Comparison of ENCODE assay signal across 16 cellular contexts in genomic region chr7:114660007-114660406, GRCh38.
DNase-seq lines count a peak whose midpoint lies in the region; ATAC-seq and TF ChIP-seq lines count a peak whose summit lies in the region.
"Had no signal": no experiment of that assay in that cellular context is flagged by ENCODE, and none has a peak within 500 bp of the region (broad histone marks: within the 10 kb centered on the region; RNA-seq: fewer than 3 reads in every experiment).

No MANE protein-coding gene starts in this region.

- peak overlapping the region; percentile 25 to 58 (median 45) for H3K27ac ChIP-seq in gastroesophageal sphincter
- H3K27ac ChIP-seq in upper lobe of left lung = no peak overlapping the region
- H3K27ac ChIP-seq: colonic mucosa had no signal

- no peaks in the 10 kb centered on the region for H3K27me3 Mint-ChIP-seq in activated CD4-positive, alpha-beta T cell treated with anti-CD3 and anti-CD28 coated beads, Interleukin-2, amount 10 ng/mL, durations not matched to agents 7 days and 5 days
- H3K27me3 Mint-ChIP-seq in chondrocyte (ENCODE audit: low read depth) = no peaks in the 10 kb centered on the region
- H3K27me3 Mint-ChIP-seq: activated CD8-positive, alpha-beta T cell treated with anti-CD3 and anti-CD28 coated beads for 36 hours had no signal

- H3K4me1 ChIP-seq in gastroesophageal sphincter (peaks cover 3 to 86% (median 17%) of the 10 kb centered on the region in 3 donors), upper lobe of left lung (no peaks in the 10 kb centered on the region)
- H3K4me1 ChIP-seq: colonic mucosa had no signal

- TF ChIP-seq CTCF in gastroesophageal sphincter (IDR thresholded peaks at IDR 0.05) = no peak
- no peak for TF ChIP-seq CTCF in upper lobe of left lung (IDR thresholded peaks at IDR 0.05)
- no peak for TF ChIP-seq CTCF in chondrocyte (IDR thresholded peaks at IDR 0.05)

- H3K27me3 ChIP-seq in gastroesophageal sphincter = no peaks in the 10 kb centered on the region
- H3K27me3 ChIP-seq in upper lobe of left lung = no peaks in the 10 kb centered on the region
- H3K27me3 ChIP-seq: colonic mucosa had no signal

- H3K4me3 ChIP-seq in gastroesophageal sphincter (no peak overlapping the region), upper lobe of left lung (no peak overlapping the region)
- H3K4me3 ChIP-seq: colonic mucosa had no signal

- no peak overlapping the region for H3K27ac Mint-ChIP-seq in activated CD4-positive, alpha-beta T cell treated with anti-CD3 and anti-CD28 coated beads, Interleukin-2, amount 10 ng/mL, durations not matched to agents 7 days and 5 days
- H3K27ac Mint-ChIP-seq in chondrocyte (ENCODE audit: unreplicated experiment) = no peak overlapping the region
- H3K27ac Mint-ChIP-seq: activated CD8-positive, alpha-beta T cell treated with anti-CD3 and anti-CD28 coated beads for 36 hours; activated T-helper 17 cell treated with anti-CD3 and anti-CD28 coated beads, Interleukin-2, amount 50 U/mL, for 72 hours had no signal

- no peaks in the 10 kb centered on the region for H3K36me3 Mint-ChIP-seq in activated CD4-positive, alpha-beta T cell treated with anti-CD3 and anti-CD28 coated beads, Interleukin-2, amount 10 ng/mL, durations not matched to agents 7 days and 5 days (ENCODE audit: low read depth)
- H3K36me3 Mint-ChIP-seq in chondrocyte (ENCODE audit: low read depth) = no peaks in the 10 kb centered on the region

- CTCF ChIA-PET in activated CD4-positive, alpha-beta T cell treated with anti-CD3 and anti-CD28 coated beads, Interleukin-2, amount 10 ng/mL, durations not matched to agents 7 days and 5 days (lab: Charles Lee) = no interaction called here

- H3K4me3 Mint-ChIP-seq in activated CD4-positive, alpha-beta T cell treated with anti-CD3 and anti-CD28 coated beads, Interleukin-2, amount 10 ng/mL, durations not matched to agents 7 days and 5 days = no peak overlapping the region
- no peak overlapping the region for H3K4me3 Mint-ChIP-seq in chondrocyte (ENCODE audit: unreplicated experiment)
- H3K4me3 Mint-ChIP-seq: activated CD8-positive, alpha-beta T cell treated with anti-CD3 and anti-CD28 coated beads for 36 hours; activated T-helper 17 cell treated with anti-CD3 and anti-CD28 coated beads, Interleukin-2, amount 50 U/mL, for 72 hours had no signal

- DNase-seq in DMS153 (lab: John Stamatoyannopoulos, UW) (peak; percentile 71), NCI-H1417 (lab: John Stamatoyannopoulos, UW) (peak; percentile 84 to 99 (median 97)), NCI-H748 (lab: John Stamatoyannopoulos, UW; ENCODE audit: unreplicated experiment) (peak; percentile 95), upper lobe of left lung (no peak), chondrocyte (ENCODE audit: low spot score) (no peak)
- no peak for DNase-seq in activated CD4-positive, alpha-beta T cell treated with anti-CD3 and anti-CD28 coated beads, Interleukin-2, amount 10 ng/mL, durations not matched to agents 7 days and 5 days
- no peak for DNase-seq in stimulated activated CD4-positive, alpha-beta T cell treated with anti-CD3 and anti-CD28 coated beads, Interleukin-4, amount 100 ng/mL, for 1 hour
- DNase-seq: activated CD8-positive, alpha-beta T cell treated with anti-CD3 and anti-CD28 coated beads for 36 hours; amniotic stem cell; colonic mucosa; GOT3; head of caudate nucleus; stimulated activated naive CD4-positive, alpha-beta T cell had no signal

- H3K9me3 Mint-ChIP-seq in activated CD4-positive, alpha-beta T cell treated with anti-CD3 and anti-CD28 coated beads, Interleukin-2, amount 10 ng/mL, durations not matched to agents 7 days and 5 days = no peaks in the 10 kb centered on the region
- no peaks in the 10 kb centered on the region for H3K9me3 Mint-ChIP-seq in chondrocyte (ENCODE audit: low read depth)
- H3K9me3 Mint-ChIP-seq: activated CD8-positive, alpha-beta T cell treated with anti-CD3 and anti-CD28 coated beads for 36 hours; activated T-helper 17 cell treated with anti-CD3 and anti-CD28 coated beads, Interleukin-2, amount 50 U/mL, for 72 hours had no signal

- no peaks in the 10 kb centered on the region for H3K4me1 Mint-ChIP-seq in activated CD4-positive, alpha-beta T cell treated with anti-CD3 and anti-CD28 coated beads, Interleukin-2, amount 10 ng/mL, durations not matched to agents 7 days and 5 days
- peaks cover 14% of the 10 kb centered on the region for H3K4me1 Mint-ChIP-seq in chondrocyte (ENCODE audit: low read depth)

- POLR2A ChIA-PET in activated CD4-positive, alpha-beta T cell treated with anti-CD3 and anti-CD28 coated beads, Interleukin-2, amount 10 ng/mL, durations not matched to agents 7 days and 5 days (lab: Charles Lee) = no interaction called here

- no peak for TF ChIP-seq EP300 in gastroesophageal sphincter (IDR thresholded peaks at IDR 0.05)
- TF ChIP-seq EP300 in upper lobe of left lung (IDR thresholded peaks at IDR 0.05) = no peak

- H3K9me3 ChIP-seq in gastroesophageal sphincter = no peaks in the 10 kb centered on the region
- no peaks in the 10 kb centered on the region for H3K9me3 ChIP-seq in upper lobe of left lung
- H3K9me3 ChIP-seq: colonic mucosa had no signal

- TF ChIP-seq POLR2A in gastroesophageal sphincter (IDR thresholded peaks at IDR 0.05) (no peak), upper lobe of left lung (IDR thresholded peaks at IDR 0.05) (no peak)

- H3K36me3 ChIP-seq in gastroesophageal sphincter (no peaks in the 10 kb centered on the region), upper lobe of left lung (no peaks in the 10 kb centered on the region)
- H3K36me3 ChIP-seq: colonic mucosa had no signal

- ATAC-seq in gastroesophageal sphincter = no peak
- ATAC-seq in upper lobe of left lung (ENCODE audit: low FRiP score in 2 of 2) = no peak
- ATAC-seq: activated CD8-positive, alpha-beta T cell treated with anti-CD3 and anti-CD28 coated beads for 36 hours; activated T-helper 17 cell treated with anti-CD3 and anti-CD28 coated beads, Interleukin-2, amount 50 U/mL, for 72 hours; SK-N-SH treated with all-trans-retinoic acid at 6 μM for 48 hours had no signal

- 10 to 38% methylated on average over 3 of the region's 3 CpGs for WGBS in gastroesophageal sphincter (ENCODE audit: low coverage in 1 of 2), 2 donors
- WGBS in upper lobe of left lung, 2 donors = 55 to 56% methylated on average over 3 of the region's 3 CpGs

Comparison
In these comparisons a context has a peak if more than half of its experiments do, and no peak if none do; other contexts are left out.
1. DNase-seq: peak in DMS153 (single experiment), NCI-H1417 (3 of 3) and NCI-H748 (single experiment); none in activated CD4-positive, alpha-beta T cell treated with anti-CD3 and anti-CD28 coated beads, Interleukin-2, amount 10 ng/mL, durations not matched to agents 7 days and 5 days (single experiment), upper lobe of left lung (0 of 2), chondrocyte (single experiment) and stimulated activated CD4-positive, alpha-beta T cell treated with anti-CD3 and anti-CD28 coated beads, Interleukin-4, amount 100 ng/mL, for 1 hour (single experiment).
2. H3K27ac ChIP-seq: peak in gastroesophageal sphincter (4 of 4); none in upper lobe of left lung (0 of 4).